In genomic region chr11:102622258-102622657, GRCh38 we compare ENCODE assay signal across 2 cellular contexts.
TF ChIP-seq lines count a peak whose summit lies in the region.

No MANE protein-coding gene starts in this region.

TF ChIP-seq in GM23338, 12 proteins besides CTCF, POLR2A, EP300 and RAD21:
- TF ChIP-seq, protein P1, sequence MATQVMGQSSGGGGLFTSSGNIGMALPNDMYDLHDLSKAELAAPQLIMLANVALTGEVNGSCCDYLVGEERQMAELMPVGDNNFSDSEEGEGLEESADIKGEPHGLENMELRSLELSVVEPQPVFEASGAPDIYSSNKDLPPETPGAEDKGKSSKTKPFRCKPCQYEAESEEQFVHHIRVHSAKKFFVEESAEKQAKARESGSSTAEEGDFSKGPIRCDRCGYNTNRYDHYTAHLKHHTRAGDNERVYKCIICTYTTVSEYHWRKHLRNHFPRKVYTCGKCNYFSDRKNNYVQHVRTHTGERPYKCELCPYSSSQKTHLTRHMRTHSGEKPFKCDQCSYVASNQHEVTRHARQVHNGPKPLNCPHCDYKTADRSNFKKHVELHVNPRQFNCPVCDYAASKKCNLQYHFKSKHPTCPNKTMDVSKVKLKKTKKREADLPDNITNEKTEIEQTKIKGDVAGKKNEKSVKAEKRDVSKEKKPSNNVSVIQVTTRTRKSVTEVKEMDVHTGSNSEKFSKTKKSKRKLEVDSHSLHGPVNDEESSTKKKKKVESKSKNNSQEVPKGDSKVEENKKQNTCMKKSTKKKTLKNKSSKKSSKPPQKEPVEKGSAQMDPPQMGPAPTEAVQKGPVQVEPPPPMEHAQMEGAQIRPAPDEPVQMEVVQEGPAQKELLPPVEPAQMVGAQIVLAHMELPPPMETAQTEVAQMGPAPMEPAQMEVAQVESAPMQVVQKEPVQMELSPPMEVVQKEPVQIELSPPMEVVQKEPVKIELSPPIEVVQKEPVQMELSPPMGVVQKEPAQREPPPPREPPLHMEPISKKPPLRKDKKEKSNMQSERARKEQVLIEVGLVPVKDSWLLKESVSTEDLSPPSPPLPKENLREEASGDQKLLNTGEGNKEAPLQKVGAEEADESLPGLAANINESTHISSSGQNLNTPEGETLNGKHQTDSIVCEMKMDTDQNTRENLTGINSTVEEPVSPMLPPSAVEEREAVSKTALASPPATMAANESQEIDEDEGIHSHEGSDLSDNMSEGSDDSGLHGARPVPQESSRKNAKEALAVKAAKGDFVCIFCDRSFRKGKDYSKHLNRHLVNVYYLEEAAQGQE (IDR thresholded peaks at IDR 0.05; ENCODE audit: unreplicated experiment) = no peak
- TF ChIP-seq POLR2AphosphoS5 (IDR thresholded peaks at IDR 0.05; ENCODE audit: low read depth) (no peak), EZH2 (IDR thresholded peaks at IDR 0.05; ENCODE audit: low read depth, unreplicated experiment) (no peak), ETS1 (IDR thresholded peaks at IDR 0.05) (no peak)

TF ChIP-seq in GM12878, 131 proteins besides CTCF, POLR2A, EP300 and RAD21:
- TF ChIP-seq, protein P2, sequence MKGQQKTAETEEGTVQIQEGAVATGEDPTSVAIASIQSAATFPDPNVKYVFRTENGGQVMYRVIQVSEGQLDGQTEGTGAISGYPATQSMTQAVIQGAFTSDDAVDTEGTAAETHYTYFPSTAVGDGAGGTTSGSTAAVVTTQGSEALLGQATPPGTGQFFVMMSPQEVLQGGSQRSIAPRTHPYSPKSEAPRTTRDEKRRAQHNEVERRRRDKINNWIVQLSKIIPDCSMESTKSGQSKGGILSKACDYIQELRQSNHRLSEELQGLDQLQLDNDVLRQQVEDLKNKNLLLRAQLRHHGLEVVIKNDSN (IDR thresholded peaks at IDR 0.05; ENCODE audit: borderline replicate concordance, extremely low read length, insufficient read depth, low read depth, low read length) = peak; percentile 25
- no peak for TF ChIP-seq TBL1XR1 (IDR thresholded peaks at IDR 0.05; ENCODE audit: low read depth, low read length)
